ENCODE assay signal across 19 cellular contexts in the genomic region with DNA sequence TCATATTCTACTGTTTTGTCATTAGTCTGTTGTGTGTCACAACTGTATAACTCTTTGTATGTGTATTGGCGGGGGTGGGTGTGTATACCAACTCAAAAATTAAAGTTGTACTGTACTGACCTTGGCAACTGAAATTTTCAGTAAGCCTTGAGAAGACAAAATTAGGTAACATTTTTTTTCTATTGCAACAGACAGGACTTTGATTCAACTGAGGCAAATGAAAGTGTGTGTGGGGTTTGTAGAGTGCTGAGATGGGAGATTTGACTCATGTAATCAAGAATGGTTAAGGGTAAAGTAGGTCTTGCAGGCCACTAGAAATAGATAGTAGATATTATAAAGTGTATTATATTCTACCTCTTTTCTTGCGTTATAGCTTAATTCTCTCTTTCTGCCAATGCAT. TPM values are rescaled to one million over a fixed set of nuclear protein-coding genes. Genes with fewer than 3 reads are reported as not detected.
A peak's percentile ranks its signal among the peaks of the same experiment; 100 is the strongest.
DNase-seq lines count a peak whose midpoint lies in the region; ATAC-seq, FAIRE-seq and TF ChIP-seq lines count a peak whose summit lies in the region.
"Had no signal": no experiment of that assay in that cellular context is flagged by ENCODE, and none has a peak within 500 bp of the region (broad histone marks: within the 10 kb centered on the region; RNA-seq: fewer than 3 reads in every experiment).

No MANE protein-coding gene starts in this region.

- H3K9me3 ChIP-seq in K562 (replicated peaks; ENCODE audit: control insufficient read depth, insufficient read depth, low read depth, low read length) (no peaks in the 10 kb centered on the region), right lobe of liver (no peaks in the 10 kb centered on the region)
- H3K9me3 ChIP-seq: HAP-1 had no signal

- H3K9me1 ChIP-seq in K562 (ENCODE audit: control insufficient read depth, insufficient read depth, low read length) = no peaks in the 10 kb centered on the region

- BruUV-seq in K562 (replicated peaks; lab: Mats Ljungman, UMichigan) = no TSS peak
- no TSS peak for BruUV-seq in MCF 10A (replicated peaks; lab: Mats Ljungman, UMichigan)

- H3K4me1 Mint-ChIP-seq in activated CD8-positive, alpha-beta T cell treated with anti-CD3 and anti-CD28 coated beads for 36 hours (ENCODE audit: low read depth) = peaks cover 31% of the 10 kb centered on the region
- peaks cover 3% of the 10 kb centered on the region for H3K4me1 Mint-ChIP-seq in activated CD8-positive, alpha-beta T cell treated with anti-CD3 and anti-CD28 coated beads, Interleukin-2, amount 10 ng/mL, durations not matched to agents 7 days and 5 days (ENCODE audit: low read depth)
- H3K4me1 Mint-ChIP-seq in MCF 10A (ENCODE audit: insufficient read depth, unreplicated experiment) = peaks cover 6% of the 10 kb centered on the region

- in situ Hi-C loops in K562 (cut with MboI) = no loop called here

- no peaks in the 10 kb centered on the region for H3K4me1 ChIP-seq in K562 (replicated peaks in 1 of 2; ENCODE audit: control insufficient read depth in 2 of 2, insufficient read depth in 2 of 2, low read length in 2 of 2)
- peaks cover 0 to 12% (median 3%) of the 10 kb centered on the region in 4 donors for H3K4me1 ChIP-seq in right lobe of liver
- H3K4me1 ChIP-seq: BLaER1, HAP-1 had no signal

- CTCF ChIA-PET in activated CD8-positive, alpha-beta T cell treated with anti-CD3 and anti-CD28 coated beads for 36 hours (lab: Charles Lee) = no interaction called here
- CTCF ChIA-PET in activated CD8-positive, alpha-beta T cell treated with anti-CD3 and anti-CD28 coated beads, Interleukin-2, amount 10 ng/mL, durations not matched to agents 7 days and 5 days (lab: Charles Lee) = no interaction called here
- CTCF ChIA-PET in K562 (lab: Yijun Ruan, JAX; ENCODE audit: low intra/inter-chr PET ratio) = no interaction called here
- CTCF ChIA-PET in MCF 10A (lab: Yijun Ruan, JAX) = interaction anchor here (0.7 to 0.9 kb wide), 3 partner anchors 8 to 12 kb away, joined by 3 read pairs; no protein-coding TSS in a partner anchor

- H3K27ac Mint-ChIP-seq in activated CD8-positive, alpha-beta T cell treated with anti-CD3 and anti-CD28 coated beads for 36 hours = peak overlapping the region; percentile 17
- no peak overlapping the region for H3K27ac Mint-ChIP-seq in activated CD8-positive, alpha-beta T cell treated with anti-CD3 and anti-CD28 coated beads, Interleukin-2, amount 10 ng/mL, durations not matched to agents 7 days and 5 days
- H3K27ac Mint-ChIP-seq in MCF 10A (ENCODE audit: low read depth, unreplicated experiment) = no peak overlapping the region
- H3K27ac Mint-ChIP-seq: CD14-positive monocyte; CD8-positive, alpha-beta T cell had no signal

- DNase-seq in activated CD8-positive, alpha-beta T cell treated with anti-CD3 and anti-CD28 coated beads for 36 hours = no peak
- DNase-seq in activated CD8-positive, alpha-beta T cell treated with anti-CD3 and anti-CD28 coated beads, Interleukin-2, amount 10 ng/mL, durations not matched to agents 7 days and 5 days = no peak
- DNase-seq in K562 (ENCODE audit: extremely low read depth in 1 of 4, low spot score in 3 of 4) (no peak), right lobe of liver (no peak), MCF 10A (ENCODE audit: unreplicated experiment) (no peak)
- DNase-seq: 8988T; CD8-positive, alpha-beta T cell; DMS 273 treated with DMSO at 0.1 percent for 48 hours; DND-41; EL had no signal

- no peak overlapping the region for H3K4me2 ChIP-seq in K562 (ENCODE audit: insufficient read depth, low read length)
- H3K4me2 ChIP-seq: BLaER1 had no signal

- H3K4me3 ChIP-seq in K562 = no peak overlapping the region
- no peak overlapping the region for H3K4me3 ChIP-seq in right lobe of liver
- H3K4me3 ChIP-seq: BLaER1, GM12878, HAP-1 had no signal

- no peak for TF ChIP-seq RAD21 in K562 (CRISPR knock-in tag; conservative IDR thresholded peaks at IDR 0.05 in 1 of 2, IDR thresholded peaks at IDR 0.05 in 1 of 2)

- peaks cover 17% of the 10 kb centered on the region; the same call in 2 of the 3 replicates for H3K36me3 ChIP-seq in K562 (ENCODE audit: control insufficient read depth, insufficient read depth, low read length)
- no peaks in the 10 kb centered on the region for H3K36me3 ChIP-seq in right lobe of liver

- intact Hi-C loops in activated CD8-positive, alpha-beta T cell treated with anti-CD3 and anti-CD28 coated beads for 36 hours (cut with micrococcal nuclease) = no loop called here
- intact Hi-C loops in K562 (cut with micrococcal nuclease) (no loop called here), right lobe of liver (cut with DNase I) (no loop called here), MCF 10A (cut with micrococcal nuclease) (no loop called here)

- H4K20me1 ChIP-seq in K562 (replicated peaks; ENCODE audit: control insufficient read depth, insufficient read depth, low read length) = no peaks in the 10 kb centered on the region

- no peak for ATAC-seq in activated CD8-positive, alpha-beta T cell treated with anti-CD3 and anti-CD28 coated beads for 36 hours
- ATAC-seq in activated CD8-positive, alpha-beta T cell treated with anti-CD3 and anti-CD28 coated beads, Interleukin-2, amount 10 ng/mL, durations not matched to agents 7 days and 5 days = no peak
- ATAC-seq in K562 (peak; percentile 32; the same call in 2 of the 3 replicates), right lobe of liver (peak; percentile 13 to 88 (median 64)), GM19324 (IDR thresholded peaks at IDR 0.05; ENCODE audit: low FRiP score, unreplicated experiment) (no peak), HG02642 (IDR thresholded peaks at IDR 0.05; ENCODE audit: poor library complexity, unreplicated experiment) (no peak)
- ATAC-seq: CD8-positive, alpha-beta T cell; GM12878 had no signal

- H3K9me3 Mint-ChIP-seq in activated CD8-positive, alpha-beta T cell treated with anti-CD3 and anti-CD28 coated beads for 36 hours = peaks cover 4% of the 10 kb centered on the region
- peaks cover 3% of the 10 kb centered on the region for H3K9me3 Mint-ChIP-seq in activated CD8-positive, alpha-beta T cell treated with anti-CD3 and anti-CD28 coated beads, Interleukin-2, amount 10 ng/mL, durations not matched to agents 7 days and 5 days (ENCODE audit: insufficient read depth)
- H3K9me3 Mint-ChIP-seq in MCF 10A (ENCODE audit: unreplicated experiment) = no peaks in the 10 kb centered on the region

- H2AFZ ChIP-seq in K562 (ENCODE audit: low read depth, low read length) = no peak overlapping the region

- H3K27ac ChIP-seq in K562 (ENCODE audit: extremely low read depth, low read depth, low read length) (no peak overlapping the region), right lobe of liver (peak overlapping the region in 1 of 3 donors; percentile 4)
- H3K27ac ChIP-seq: BLaER1 had no signal

- H3K27me3 ChIP-seq in K562 (ENCODE audit: control insufficient read depth in 2 of 2, insufficient read depth in 2 of 2, low read length in 2 of 2) (no peaks in the 10 kb centered on the region), right lobe of liver (no peaks in the 10 kb centered on the region)
- H3K27me3 ChIP-seq: BLaER1 had no signal

- H3K36me3 Mint-ChIP-seq in activated CD8-positive, alpha-beta T cell treated with anti-CD3 and anti-CD28 coated beads for 36 hours (ENCODE audit: low read depth) = peaks cover 28% of the 10 kb centered on the region
- peaks cover 43% of the 10 kb centered on the region for H3K36me3 Mint-ChIP-seq in activated CD8-positive, alpha-beta T cell treated with anti-CD3 and anti-CD28 coated beads, Interleukin-2, amount 10 ng/mL, durations not matched to agents 7 days and 5 days (ENCODE audit: low read depth)
- peaks cover 19% of the 10 kb centered on the region for H3K36me3 Mint-ChIP-seq in MCF 10A (ENCODE audit: insufficient read depth, unreplicated experiment)

- no peak for FAIRE-seq in K562 (lab: Jason Lieb, UNC)
- FAIRE-seq: GM12878, HTR-8/SVneo had no signal

- H3K9ac ChIP-seq in K562 (ENCODE audit: insufficient read depth in 1 of 2, low read depth in 2 of 2, low read length in 2 of 2) = no peak overlapping the region
- H3K9ac ChIP-seq: BLaER1 had no signal

- no peak for TF ChIP-seq EP300 in K562 (IDR thresholded peaks at IDR 0.05; ENCODE audit: low read length)

- H3K27me3 Mint-ChIP-seq in activated CD8-positive, alpha-beta T cell treated with anti-CD3 and anti-CD28 coated beads for 36 hours = no peaks in the 10 kb centered on the region
- H3K27me3 Mint-ChIP-seq in activated CD8-positive, alpha-beta T cell treated with anti-CD3 and anti-CD28 coated beads, Interleukin-2, amount 10 ng/mL, durations not matched to agents 7 days and 5 days (ENCODE audit: low read depth) = no peaks in the 10 kb centered on the region
- no peaks in the 10 kb centered on the region for H3K27me3 Mint-ChIP-seq in MCF 10A (ENCODE audit: insufficient read depth, unreplicated experiment)
- H3K27me3 Mint-ChIP-seq: IgD-negative memory B cell had no signal

- TF ChIP-seq POLR2A in K562 (conservative IDR thresholded peaks at IDR 0.05) (no peak), right lobe of liver (IDR thresholded peaks at IDR 0.05) (no peak)

- no peak for TF ChIP-seq CTCF in activated CD8-positive, alpha-beta T cell treated with anti-CD3 and anti-CD28 coated beads for 36 hours (IDR thresholded peaks at IDR 0.05)
- no peak for TF ChIP-seq CTCF in K562 (IDR thresholded peaks at IDR 0.05 in 2 of 3, conservative IDR thresholded peaks at IDR 0.05 in 1 of 3; ENCODE audit: insufficient read depth in 2 of 3, low read depth in 1 of 3, low read length in 3 of 3)
- TF ChIP-seq CTCF in right lobe of liver (IDR thresholded peaks at IDR 0.05) = no peak
- no peak for TF ChIP-seq CTCF in MCF 10A (IDR thresholded peaks at IDR 0.05; ENCODE audit: unreplicated experiment)

- POLR2A ChIA-PET in activated CD8-positive, alpha-beta T cell treated with anti-CD3 and anti-CD28 coated beads for 36 hours (lab: Charles Lee) = interaction anchor here (1.0 kb wide), 1 partner anchor 142 kb away, joined by 3 read pairs; a partner anchor contains a TSS
- POLR2A ChIA-PET in activated CD8-positive, alpha-beta T cell treated with anti-CD3 and anti-CD28 coated beads, Interleukin-2, amount 10 ng/mL, durations not matched to agents 7 days and 5 days (lab: Charles Lee) = no interaction called here
- POLR2A ChIA-PET in K562 (lab: Yijun Ruan, JAX) = interaction anchor here (1.0 to 1.8 kb wide), 2 partner anchors 11 to 15 kb away, joined by 3 to 6 read pairs; no protein-coding TSS in a partner anchor
- POLR2A ChIA-PET in MCF 10A (lab: Yijun Ruan, JAX) = interaction anchor here (0.6 kb wide), 1 partner anchor 20 kb away, joined by 5 read pairs; no protein-coding TSS in a partner anchor

- 87% methylated on average over 2 of the region's 2 CpGs for WGBS in K562 (ENCODE audit: insufficient coverage, low coverage, missing lambda C conversion rate)
- WGBS in right lobe of liver (ENCODE audit: insufficient coverage, low coverage, low lambda C conversion rate, missing lambda C conversion rate) = 80% methylated on average over 2 of the region's 2 CpGs

- no peak overlapping the region for H3K4me3 Mint-ChIP-seq in activated CD8-positive, alpha-beta T cell treated with anti-CD3 and anti-CD28 coated beads for 36 hours
- H3K4me3 Mint-ChIP-seq in activated CD8-positive, alpha-beta T cell treated with anti-CD3 and anti-CD28 coated beads, Interleukin-2, amount 10 ng/mL, durations not matched to agents 7 days and 5 days = no peak overlapping the region
- H3K4me3 Mint-ChIP-seq in MCF 10A (ENCODE audit: unreplicated experiment) = no peak overlapping the region
- H3K4me3 Mint-ChIP-seq: CD14-positive monocyte; CD8-positive, alpha-beta T cell; IgD-negative memory B cell had no signal

- peaks cover 21% of the 10 kb centered on the region for H3K79me2 ChIP-seq in K562 (ENCODE audit: control insufficient read depth, insufficient read depth, low read length)

RNA-seq across cellular contexts. Expression of a gene that starts 14.6 kb away (rescaled TPM):
- total RNA-seq in activated CD8-positive, alpha-beta T cell treated with anti-CD3 and anti-CD28 coated beads for 36 hours = under 1 TPM in 1 of 2 experiments, not detected in 1; 0.18 TPM
- under 1 TPM; 0.63 to 0.94 TPM for total RNA-seq in activated CD8-positive, alpha-beta T cell treated with anti-CD3 and anti-CD28 coated beads, Interleukin-2, amount 10 ng/mL, durations not matched to agents 7 days and 5 days
- 0.12 TPM in 1 of 2 replicates, not detected in the other for total RNA-seq in K562 (2011; cell fraction: chromatin; rRNA removed; ENCODE audit: low replicate concordance)
- not detected in 2 replicates for total RNA-seq in K562 (2011; cell fraction: nucleolus; rRNA removed)
- not detected in 2 replicates for total RNA-seq in K562 (2011; cell fraction: nucleoplasm; rRNA removed)
- not detected in 2 replicates for total RNA-seq in K562 (2014; rRNA removed)
- not detected in 2 replicates for total RNA-seq in K562 (2014; rRNA removed; fragmentation: Illumina TruSeq; extraction: Trizol)
- total RNA-seq in K562 (2015; rRNA removed; fragmentation: Illumina TruSeq; extraction: Trizol) = not detected in 2 replicates
- 0.07 TPM in 1 of 2 replicates, not detected in the other for total RNA-seq in K562 (2021)
- polyA plus RNA-seq in K562 (2011; rRNA removed) = not detected in 2 replicates
- polyA plus RNA-seq in K562 (2011; cell fraction: cytosol; rRNA removed) = not detected in 2 replicates
- not detected in 2 replicates for polyA plus RNA-seq in K562 (2011; cell fraction: nucleus; rRNA removed)
- 0.03 and 0.05 TPM in 2 replicates for polyA plus RNA-seq in K562 (2012)
- not detected in 2 replicates for polyA plus RNA-seq in K562 (2014; fragmentation: Illumina TruSeq; extraction: Trizol)
- polyA plus RNA-seq in K562 (2014; fragmentation: Nextera tagmentation; extraction: Ambion mirVana) = under 1 TPM in 1 of 2 experiments, not detected in 1; 0.03 TPM
- not detected in 2 replicates for polyA plus RNA-seq in K562 (2014; rRNA removed)
- polyA minus RNA-seq in K562 (2011; rRNA and poly(A)+ RNA removed) = not detected in 2 replicates
- not detected in 2 replicates for polyA minus RNA-seq in K562 (2011; cell fraction: cytosol; rRNA and poly(A)+ RNA removed)
- not detected in 2 replicates for polyA minus RNA-seq in K562 (2011; cell fraction: nucleus; rRNA and poly(A)+ RNA removed)
- under 1 TPM; 0.09 to 0.50 (median 0.24) TPM for total RNA-seq in right lobe of liver
- total RNA-seq in MCF 10A (2022) = not detected in 2 replicates
- total RNA-seq: G401, GM12878 had no signal

Comparison
In these comparisons a context has a peak if more than half of its experiments do, and no peak if none do; other contexts are left out.
1. ATAC-seq: peak in K562 (single experiment) and right lobe of liver (4 of 4); none in activated CD8-positive, alpha-beta T cell treated with anti-CD3 and anti-CD28 coated beads for 36 hours (single experiment), activated CD8-positive, alpha-beta T cell treated with anti-CD3 and anti-CD28 coated beads, Interleukin-2, amount 10 ng/mL, durations not matched to agents 7 days and 5 days (single experiment), GM19324 (single experiment) and HG02642 (single experiment).